In genomic region chr11:69642913-69643632, GRCh38 we compare ENCODE assay signal across 8 cellular contexts. TPM values are rescaled to one million over a fixed set of nuclear protein-coding genes. Genes with fewer than 3 reads are reported as not detected.
DNase-seq lines count a peak whose midpoint lies in the region; ATAC-seq lines count a peak whose summit lies in the region.

No MANE protein-coding gene starts in this region.

- peak; percentile 86 for DNase-seq in Daoy (ENCODE audit: low read depth)
- DNase-seq in NCI-H69 (lab: John Stamatoyannopoulos, UW) = peak; percentile 87
- DNase-seq in activated CD4-positive, alpha-beta memory T cell treated with anti-CD3 and anti-CD28 coated beads, Interleukin-2, amount 10 ng/mL, durations not matched to agents 7 days and 5 days = peak; percentile 75
- DNase-seq in effector CD4-positive, alpha-beta T cell = peak; percentile 69
- peak; percentile 77 for DNase-seq in medulla oblongata (ENCODE audit: extremely low spot score)
- DNase-seq in stimulated activated CD4-positive, alpha-beta T cell treated with anti-CD3 and anti-CD28 coated beads, TNF-alpha, amount 100 ng/mL, for 24 hours (ENCODE audit: low read depth in 3 of 3) = peak; percentile 62 to 74 (median 71)

- ATAC-seq in HG02623 (IDR thresholded peaks at IDR 0.05; ENCODE audit: unreplicated experiment) (peak; percentile 53), HG02870 (IDR thresholded peaks at IDR 0.05; ENCODE audit: unreplicated experiment) (no peak)

- no peak overlapping the region for H3K27ac Mint-ChIP-seq in activated CD4-positive, alpha-beta memory T cell treated with anti-CD3 and anti-CD28 coated beads, Interleukin-2, amount 10 ng/mL, durations not matched to agents 7 days and 5 days

- POLR2A ChIA-PET in activated CD4-positive, alpha-beta memory T cell treated with anti-CD3 and anti-CD28 coated beads, Interleukin-2, amount 10 ng/mL, durations not matched to agents 7 days and 5 days (lab: Charles Lee) = interaction anchor here (0.9 kb wide), 1 partner anchor 541 kb away, joined by 3 read pairs; no protein-coding TSS in a partner anchor

- H3K9me3 Mint-ChIP-seq in activated CD4-positive, alpha-beta memory T cell treated with anti-CD3 and anti-CD28 coated beads, Interleukin-2, amount 10 ng/mL, durations not matched to agents 7 days and 5 days = no peaks in the 10 kb centered on the region

- H3K27me3 Mint-ChIP-seq in activated CD4-positive, alpha-beta memory T cell treated with anti-CD3 and anti-CD28 coated beads, Interleukin-2, amount 10 ng/mL, durations not matched to agents 7 days and 5 days = peaks cover 30% of the 10 kb centered on the region

- H3K4me1 Mint-ChIP-seq in activated CD4-positive, alpha-beta memory T cell treated with anti-CD3 and anti-CD28 coated beads, Interleukin-2, amount 10 ng/mL, durations not matched to agents 7 days and 5 days = peaks cover 14% of the 10 kb centered on the region

- H3K36me3 Mint-ChIP-seq in activated CD4-positive, alpha-beta memory T cell treated with anti-CD3 and anti-CD28 coated beads, Interleukin-2, amount 10 ng/mL, durations not matched to agents 7 days and 5 days (ENCODE audit: low read depth) = no peaks in the 10 kb centered on the region

- H3K4me3 Mint-ChIP-seq in activated CD4-positive, alpha-beta memory T cell treated with anti-CD3 and anti-CD28 coated beads, Interleukin-2, amount 10 ng/mL, durations not matched to agents 7 days and 5 days = peak overlapping the region; percentile 52

- CTCF ChIA-PET in activated CD4-positive, alpha-beta memory T cell treated with anti-CD3 and anti-CD28 coated beads, Interleukin-2, amount 10 ng/mL, durations not matched to agents 7 days and 5 days (lab: Charles Lee) = interaction anchor here (0.9 to 1.6 kb wide), 4 partner anchors 27 to 542 kb away, joined by 3 to 6 read pairs (median 4); no protein-coding TSS in a partner anchor

RNA-seq across cellular contexts. Expression of gene CCND1, which starts 2.1 kb away (rescaled TPM):
- 180 and 264 TPM in 2 replicates for total RNA-seq in Daoy (2014; rRNA removed; shearing (Covaris generic))
- total RNA-seq in activated CD4-positive, alpha-beta memory T cell treated with anti-CD3 and anti-CD28 coated beads, Interleukin-2, amount 10 ng/mL, durations not matched to agents 7 days and 5 days = under 1 TPM; 0.05 to 0.08 TPM

RNA-seq across cellular contexts. Expression of gene LTO1, which starts 32.1 kb away (rescaled TPM):
- total RNA-seq in Daoy (2014; rRNA removed; shearing (Covaris generic)) = 11.2 and 17.1 TPM in 2 replicates
- 10 to 100 TPM; 23.4 to 25.5 TPM for total RNA-seq in activated CD4-positive, alpha-beta memory T cell treated with anti-CD3 and anti-CD28 coated beads, Interleukin-2, amount 10 ng/mL, durations not matched to agents 7 days and 5 days

Comparison
In these comparisons a context has a peak if more than half of its experiments do, and no peak if none do; other contexts are left out.
1. RNA of gene CCND1, which starts 2.1 kb away (total RNA-seq): 180 to 264 TPM in Daoy; 0.05 to 0.08 TPM in activated CD4-positive, alpha-beta memory T cell treated with anti-CD3 and anti-CD28 coated beads, Interleukin-2, amount 10 ng/mL, durations not matched to agents 7 days and 5 days; every median in the first group is over 100 times any median in the second.
2. Peak in every context shown above with its lines, with median percentiles within 50 percentile points of each other: DNase-seq.